Comparison of ENCODE assay signal across 8 cellular contexts in genomic region chr1:229507951-229508822, GRCh38. TPM values are rescaled to one million over a fixed set of nuclear protein-coding genes. Genes with fewer than 3 reads are reported as not detected.
DNase-seq lines count a peak whose midpoint lies in the region; ATAC-seq lines count a peak whose summit lies in the region.

Gene NUP133, minus strand, starts transcription at chr1:229508341. Its CDS starts 92 bp downstream, at chr1:229508249.

- H3K9me3 ChIP-seq in BLaER1 treated with 17β-estradiol and CSF1 and Interleukin-3, amounts not matched to agents 10 nM and 100 nM (replicated peaks in 1 of 11) = no peaks in the 10 kb centered on the region

- DNase-seq in NCI-H748 (lab: John Stamatoyannopoulos, UW; ENCODE audit: unreplicated experiment) (peak; percentile 96), dedifferentiated amniotic fluid mesenchymal stem cell (ENCODE audit: extremely low spot score) (peak; percentile 99), left lobe of liver (ENCODE audit: low spot score) (peak; percentile 99)
- peak; percentile 100 for DNase-seq in activated CD4-positive, alpha-beta T cell treated with anti-CD3 and anti-CD28 coated beads, Interleukin-2, amount 50 U/mL, for 1 hour
- DNase-seq in stimulated activated CD4-positive, alpha-beta T cell treated with anti-CD3 and anti-CD28 coated beads, Interleukin-2, amount 100 ng/mL, for 4 hours (ENCODE audit: low read depth) = peak; percentile 98

- no peaks in the 10 kb centered on the region for H3K27me3 ChIP-seq in BLaER1 treated with 17β-estradiol and CSF1 and Interleukin-3, amounts not matched to agents 10 nM and 100 nM

- peak within 1 kb of the TSS; percentile 84 to 96 (median 90) for H3K4me2 ChIP-seq in BLaER1 treated with 17β-estradiol and CSF1 and Interleukin-3, amounts not matched to agents 10 nM and 100 nM

- H3K9ac ChIP-seq in BLaER1 treated with 17β-estradiol and CSF1 and Interleukin-3, amounts not matched to agents 10 nM and 100 nM = peak within 1 kb of the TSS; percentile 92 to 97 (median 93)

- H3K36me3 ChIP-seq in BLaER1 treated with 17β-estradiol and CSF1 and Interleukin-3, amounts not matched to agents 10 nM and 100 nM = peaks cover 12 to 30% (median 18%) of the 10 kb centered on the region in 11 experiments; a peak in 18 of 22 replicates

- peak within 1 kb of the TSS; percentile 80 to 100 (median 91) for H3K4me3 ChIP-seq in BLaER1 treated with 17β-estradiol and CSF1 and Interleukin-3, amounts not matched to agents 10 nM and 100 nM

- H4K20me1 ChIP-seq in BLaER1 treated with 17β-estradiol and CSF1 and Interleukin-3, amounts not matched to agents 10 nM and 100 nM = peaks cover 0 to 11% (median 0%) of the 10 kb centered on the region in 11 experiments; a peak in 4 of 22 replicates

- H3K4me1 ChIP-seq in BLaER1 treated with 17β-estradiol and CSF1 and Interleukin-3, amounts not matched to agents 10 nM and 100 nM = peaks cover 25 to 36% (median 30%) of the 10 kb centered on the region in 10 experiments

- ATAC-seq in GM19351 (IDR thresholded peaks at IDR 0.05; ENCODE audit: unreplicated experiment) (peak; percentile 91), HG03521 (IDR thresholded peaks at IDR 0.05; ENCODE audit: unreplicated experiment) (peak; percentile 94), left lobe of liver (peak; percentile 97)

- peak within 1 kb of the TSS; percentile 86 to 95 (median 91) for H3K27ac ChIP-seq in BLaER1 treated with 17β-estradiol and CSF1 and Interleukin-3, amounts not matched to agents 10 nM and 100 nM

RNA-seq across cellular contexts. Expression of gene NUP133, which starts in this region (rescaled TPM):
- 12.1 TPM for total RNA-seq in left lobe of liver

Comparison
In these comparisons a context has a peak if more than half of its experiments do, and no peak if none do; other contexts are left out.
1. Peak in every context shown above with its lines: DNase-seq, ATAC-seq, H3K4me3 ChIP-seq and H3K27ac ChIP-seq.